25 cellular contexts compared by ENCODE assay signal in genomic region chr2:135279209-135279608, GRCh38.
"Had no signal": no experiment of that assay in that cellular context is flagged by ENCODE, and none has a peak within 500 bp of the region (broad histone marks: within the 10 kb centered on the region; RNA-seq: fewer than 3 reads in every experiment).

No MANE protein-coding gene starts in this region.

- ATAC-seq: activated CD4-positive, CD25-positive, alpha-beta regulatory T cell treated with anti-CD3 and anti-CD28 coated beads, Interleukin-2, amount 50 U/mL, for 24 hours; gastroesophageal sphincter; mucosa of descending colon; sciatic nerve; stimulated activated effector memory CD8-positive, alpha-beta T cell treated with anti-CD3 and anti-CD28 coated beads, Interleukin-12 subunit alpha, Interleukin-12 subunit beta, amount 100 ng/mL, for 72 hours had no signal

- H3K27ac ChIP-seq: brain microvascular endothelial cell, gastroesophageal sphincter, hepatocyte, left ventricle myocardium inferior, skin epidermis, thoracic aorta, WERI-Rb-1 had no signal

- DNase-seq: activated CD4-positive, alpha-beta memory T cell treated with anti-CD3 and anti-CD28 coated beads, Interleukin-2, amount 10 ng/mL, durations not matched to agents 7 days and 5 days; activated CD4-positive, alpha-beta T cell treated with anti-CD3 and anti-CD28 coated beads, Interleukin-2, amount 10 ng/mL, durations not matched to agents 24 days and 14 days; activated CD8-positive, alpha-beta memory T cell treated with anti-CD3 and anti-CD28 coated beads, Interleukin-2, amount 50 U/mL, for 48 hours; activated gamma-delta T cell; activated naive CD4-positive, alpha-beta T cell treated with anti-CD3 and anti-CD28 coated beads, Interleukin-2, amount 10 ng/mL, durations not matched to agents 7 days and 5 days; activated naive CD8-positive, alpha-beta T cell treated with anti-CD3 and anti-CD28 coated beads, Interleukin-2, amount 10 ng/mL, durations not matched to agents 7 days and 5 days; activated T-cell treated with anti-CD3 and anti-CD28 coated beads, Interleukin-2, amount 50 U/mL, for 24 hours; amniotic stem cell; brain microvascular endothelial cell; cortex of kidney; islet precursor cell; left ventricle myocardium inferior; mesendoderm; mucosa of descending colon; posterior cingulate gyrus; stimulated activated CD4-positive, alpha-beta T cell treated with anti-CD3 and anti-CD28 coated beads, Interleukin-4, amount 100 ng/mL, for 24 hours; trophoblast cell; WERI-Rb-1 had no signal
